Comparison of ENCODE assay signal across 21 cellular contexts in the genomic region with DNA sequence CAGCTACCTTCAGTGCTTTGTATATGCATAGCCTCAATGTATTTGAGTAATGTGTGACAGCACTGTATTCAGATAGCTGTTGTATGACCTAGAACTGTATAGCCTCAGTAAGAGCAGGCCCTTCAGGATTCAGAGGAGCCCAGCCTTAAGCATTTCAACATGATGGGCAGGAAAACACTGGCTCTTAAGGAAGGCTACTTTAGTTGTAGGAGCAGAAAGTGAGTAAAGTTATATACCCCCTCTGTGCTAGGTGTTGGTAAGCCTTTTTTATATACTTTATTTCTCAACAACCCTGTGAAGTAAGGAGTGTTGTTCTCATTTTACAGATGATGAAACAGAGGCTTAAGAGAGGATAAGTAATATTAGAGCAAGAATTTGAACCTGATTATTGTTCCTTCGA. TPM values are rescaled to one million over a fixed set of nuclear protein-coding genes. Genes with fewer than 3 reads are reported as not detected.
"Had no signal": no experiment of that assay in that cellular context is flagged by ENCODE, and none has a peak within 500 bp of the region (broad histone marks: within the 10 kb centered on the region; RNA-seq: fewer than 3 reads in every experiment).

No MANE protein-coding gene starts in this region.

- H3K4me3 ChIP-seq: lung, neural progenitor cell, ovary, SJSA1, thoracic aorta had no signal

- H3K9me3 Mint-ChIP-seq: activated CD8-positive, alpha-beta T cell treated with anti-CD3 and anti-CD28 coated beads for 36 hours; activated naive CD4-positive, alpha-beta T cell treated with anti-CD3 and anti-CD28 coated beads, Interleukin-2, amount 50 U/mL, for 24 hours; endodermal cell; neural progenitor cell; stimulated activated effector memory CD8-positive, alpha-beta T cell treated with anti-CD3 and anti-CD28 coated beads, Interleukin-12 subunit alpha, Interleukin-12 subunit beta, amount 100 ng/mL, for 72 hours; WTC11 had no signal

- FAIRE-seq: TTC549 had no signal

- H3K27ac Mint-ChIP-seq: activated CD8-positive, alpha-beta T cell treated with anti-CD3 and anti-CD28 coated beads for 36 hours; activated naive CD4-positive, alpha-beta T cell treated with anti-CD3 and anti-CD28 coated beads, Interleukin-2, amount 50 U/mL, for 24 hours; neural progenitor cell; stimulated activated effector memory CD8-positive, alpha-beta T cell treated with anti-CD3 and anti-CD28 coated beads, Interleukin-12 subunit alpha, Interleukin-12 subunit beta, amount 100 ng/mL, for 72 hours had no signal

- H3K4me3 Mint-ChIP-seq: activated CD8-positive, alpha-beta T cell treated with anti-CD3 and anti-CD28 coated beads for 36 hours; activated naive CD4-positive, alpha-beta T cell treated with anti-CD3 and anti-CD28 coated beads, Interleukin-2, amount 50 U/mL, for 24 hours; endodermal cell; neural progenitor cell; stimulated activated effector memory CD8-positive, alpha-beta T cell treated with anti-CD3 and anti-CD28 coated beads, Interleukin-12 subunit alpha, Interleukin-12 subunit beta, amount 100 ng/mL, for 72 hours; WTC11 had no signal

- H3K27ac ChIP-seq: neural progenitor cell, ovary, SJSA1 had no signal

- H3K36me3 ChIP-seq: ovary, SJSA1, thoracic aorta had no signal

- H3K27me3 Mint-ChIP-seq: activated CD8-positive, alpha-beta T cell treated with anti-CD3 and anti-CD28 coated beads for 36 hours; activated naive CD4-positive, alpha-beta T cell treated with anti-CD3 and anti-CD28 coated beads, Interleukin-2, amount 50 U/mL, for 24 hours had no signal

- ATAC-seq: activated CD8-positive, alpha-beta T cell treated with anti-CD3 and anti-CD28 coated beads for 36 hours; stimulated activated effector memory CD8-positive, alpha-beta T cell treated with anti-CD3 and anti-CD28 coated beads, Interleukin-12 subunit alpha, Interleukin-12 subunit beta, amount 100 ng/mL, for 72 hours; WTC11 had no signal

- DNase-seq: activated CD4-positive, alpha-beta T cell treated with anti-CD3 and anti-CD28 coated beads for 4 hours; activated CD8-positive, alpha-beta memory T cell treated with anti-CD3 and anti-CD28 coated beads, Interleukin-2, amount 50 U/mL, for 4 hours; activated CD8-positive, alpha-beta T cell treated with anti-CD3 and anti-CD28 coated beads for 36 hours; activated effector memory CD4-positive, alpha-beta T cell treated with anti-CD3 and anti-CD28 coated beads, Interleukin-2, amount 50 U/mL, for 16 hours; activated T-cell treated with anti-CD3 and anti-CD28 coated beads, Interleukin-2, amount 50 U/mL, for 48 hours; amygdala; endodermal cell; erythroblast; hypothalamus; midbrain; ovary; SW 1271 had no signal

- H3K4me2 ChIP-seq: neural progenitor cell had no signal

- H3K9ac ChIP-seq: neural progenitor cell had no signal

- H3K27me3 ChIP-seq: neural progenitor cell, ovary, SJSA1 had no signal

- H3K9me3 ChIP-seq: ovary, SJSA1, thoracic aorta had no signal

- H2AFZ ChIP-seq: neural progenitor cell had no signal

RNA-seq across cellular contexts. Expression of gene GPR21, which starts 1.5 kb away (rescaled TPM):
- total RNA-seq: myocyte, SJSA1 had no signal
